ENCODE assay signal across 11 cellular contexts in genomic region chr7:114959931-114960330, GRCh38. TPM values are rescaled to one million over a fixed set of nuclear protein-coding genes. Genes with fewer than 3 reads are reported as not detected.
DNase-seq lines count a peak whose midpoint lies in the region; ATAC-seq lines count a peak whose summit lies in the region.
"Had no signal": no experiment of that assay in that cellular context is flagged by ENCODE, and none has a peak within 500 bp of the region (broad histone marks: within the 10 kb centered on the region; RNA-seq: fewer than 3 reads in every experiment).

No MANE protein-coding gene starts in this region.

- no peak overlapping the region for H3K9ac ChIP-seq in subcutaneous abdominal adipose tissue (ENCODE audit: low read length in 5 of 5)

- peak overlapping the region; percentile 66 for H3K27ac Mint-ChIP-seq in activated naive CD8-positive, alpha-beta T cell
- no peak overlapping the region for H3K27ac Mint-ChIP-seq in activated naive CD8-positive, alpha-beta T cell treated with anti-CD3 and anti-CD28 coated beads for 36 hours
- H3K27ac Mint-ChIP-seq in T-cell, result peak overlapping the region; percentile 12 to 17

- peaks cover 0 to 4% (median 3%) of the 10 kb centered on the region in 5 donors for H3K36me3 ChIP-seq in subcutaneous abdominal adipose tissue (ENCODE audit: control insufficient read depth in 5 of 5, insufficient read depth in 5 of 5, low read length in 5 of 5)
- H3K36me3 ChIP-seq: BE2C had no signal

- POLR2A ChIA-PET in T-cell (lab: Charles Lee), result no interaction called here

- no peaks in the 10 kb centered on the region for H3K9me3 Mint-ChIP-seq in activated naive CD8-positive, alpha-beta T cell (ENCODE audit: low read depth)
- H3K9me3 Mint-ChIP-seq in activated naive CD8-positive, alpha-beta T cell treated with anti-CD3 and anti-CD28 coated beads for 36 hours, result no peaks in the 10 kb centered on the region
- no peaks in the 10 kb centered on the region for H3K9me3 Mint-ChIP-seq in T-cell
- H3K9me3 Mint-ChIP-seq: activated CD4-positive, alpha-beta memory T cell treated with anti-CD3 and anti-CD28 coated beads for 36 hours had no signal

- peak overlapping the region; percentile 12 for H3K27ac ChIP-seq in subcutaneous abdominal adipose tissue (ENCODE audit: low read depth, low read length)

- peaks cover 75% of the 10 kb centered on the region for H3K4me1 Mint-ChIP-seq in activated naive CD8-positive, alpha-beta T cell (ENCODE audit: low read depth)
- peaks cover 29% of the 10 kb centered on the region for H3K4me1 Mint-ChIP-seq in activated naive CD8-positive, alpha-beta T cell treated with anti-CD3 and anti-CD28 coated beads for 36 hours
- H3K4me1 Mint-ChIP-seq in T-cell, result peaks cover 72 to 77% (median 72%) of the 10 kb centered on the region in 3 donors

- no peaks in the 10 kb centered on the region for H3K9me3 ChIP-seq in subcutaneous abdominal adipose tissue (ENCODE audit: control insufficient read depth in 5 of 5, low read length in 5 of 5)
- H3K9me3 ChIP-seq: BE2C had no signal

- peaks cover 0 to 20% (median 5%) of the 10 kb centered on the region in 5 donors for H3K4me1 ChIP-seq in subcutaneous abdominal adipose tissue (ENCODE audit: control insufficient read depth in 5 of 5, insufficient read depth in 5 of 5, low read length in 5 of 5)
- H3K4me1 ChIP-seq: BE2C had no signal

- no peak overlapping the region for H3K4me3 Mint-ChIP-seq in activated naive CD8-positive, alpha-beta T cell
- H3K4me3 Mint-ChIP-seq in activated naive CD8-positive, alpha-beta T cell treated with anti-CD3 and anti-CD28 coated beads for 36 hours, result no peak overlapping the region
- no peak overlapping the region for H3K4me3 Mint-ChIP-seq in T-cell
- H3K4me3 Mint-ChIP-seq: activated CD4-positive, alpha-beta memory T cell treated with anti-CD3 and anti-CD28 coated beads for 36 hours had no signal

- no peaks in the 10 kb centered on the region for H3K27me3 Mint-ChIP-seq in activated naive CD8-positive, alpha-beta T cell
- H3K27me3 Mint-ChIP-seq in activated naive CD8-positive, alpha-beta T cell treated with anti-CD3 and anti-CD28 coated beads for 36 hours, result no peaks in the 10 kb centered on the region
- no peaks in the 10 kb centered on the region for H3K27me3 Mint-ChIP-seq in T-cell
- H3K27me3 Mint-ChIP-seq: activated CD4-positive, alpha-beta memory T cell treated with anti-CD3 and anti-CD28 coated beads for 36 hours had no signal

- H3K36me3 Mint-ChIP-seq in activated naive CD8-positive, alpha-beta T cell, result peaks cover 22% of the 10 kb centered on the region
- H3K36me3 Mint-ChIP-seq in activated naive CD8-positive, alpha-beta T cell treated with anti-CD3 and anti-CD28 coated beads for 36 hours, result peaks cover 37% of the 10 kb centered on the region
- peaks cover 21% of the 10 kb centered on the region for H3K36me3 Mint-ChIP-seq in T-cell

- no peak overlapping the region for H3K4me3 ChIP-seq in subcutaneous abdominal adipose tissue (ENCODE audit: low read depth in 1 of 5, low read length in 5 of 5)

- CTCF ChIA-PET in T-cell (lab: Charles Lee), result interaction anchor here in 1 of 2 donors (0.9 kb wide), 1 partner anchor 11 kb away, joined by 3 read pairs; no protein-coding TSS in a partner anchor

- no peak for DNase-seq in activated naive CD8-positive, alpha-beta T cell treated with anti-CD3 and anti-CD28 coated beads for 36 hours
- DNase-seq in T-cell (no peak), anterior cingulate cortex (lab: John Stamatoyannopoulos, UW) (no peak), NCI-H187 treated with DMSO at 0.1 percent for 48 hours (lab: John Stamatoyannopoulos, UW) (no peak), NCI-H1092 (lab: John Stamatoyannopoulos, UW) (no peak)
- DNase-seq: activated CD4-positive, alpha-beta memory T cell treated with anti-CD3 and anti-CD28 coated beads for 36 hours; BE2C had no signal

- no peaks in the 10 kb centered on the region for H3K27me3 ChIP-seq in subcutaneous abdominal adipose tissue (ENCODE audit: control insufficient read depth in 5 of 5, insufficient read depth in 4 of 5, low read length in 5 of 5)
- H3K27me3 ChIP-seq: BE2C had no signal

- ATAC-seq in HG02798 (IDR thresholded peaks at IDR 0.05; ENCODE audit: poor library complexity, unreplicated experiment), result peak; percentile 77
- ATAC-seq in T-cell (replicated peaks in 1 of 4), result peak in 1 of 4 experiments; percentile 50
- ATAC-seq: sciatic nerve had no signal

RNA-seq across cellular contexts. Expression of gene MDFIC, which starts 38.0 kb away (rescaled TPM):
- total RNA-seq in activated naive CD8-positive, alpha-beta T cell treated with anti-CD3 and anti-CD28 coated beads for 36 hours, result 10 to 100 TPM; 55.9 to 57.1 TPM
- 10 to 100 TPM; 56.3 to 84.6 (median 65.0) TPM for total RNA-seq in T-cell
